17 cellular contexts compared by ENCODE assay signal in the genomic region with DNA sequence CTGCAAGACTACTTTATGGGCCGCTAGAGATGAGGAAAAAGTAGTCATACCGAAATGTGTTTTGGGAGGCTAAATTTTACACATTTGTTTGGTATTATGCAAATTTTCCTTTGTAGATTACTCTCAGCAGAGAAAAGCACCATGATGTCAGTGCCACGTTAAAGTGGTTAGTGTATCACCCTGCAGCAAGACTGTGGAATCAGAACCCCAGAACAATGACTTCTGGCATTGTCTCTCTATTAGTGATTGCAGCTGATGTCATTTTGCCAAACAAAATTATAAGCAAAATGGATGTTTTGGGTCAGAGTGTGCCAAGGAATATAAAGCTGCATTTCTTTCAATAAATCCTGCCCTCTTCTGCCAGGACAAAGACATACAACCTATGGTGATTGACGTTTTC. TPM values are rescaled to one million over a fixed set of nuclear protein-coding genes. Genes with fewer than 3 reads are reported as not detected.
DNase-seq lines count a peak whose midpoint lies in the region; ATAC-seq and TF ChIP-seq lines count a peak whose summit lies in the region.
"Had no signal": no experiment of that assay in that cellular context is flagged by ENCODE, and none has a peak within 500 bp of the region (broad histone marks: within the 10 kb centered on the region; RNA-seq: fewer than 3 reads in every experiment).

No MANE protein-coding gene starts in this region.

- no peak overlapping the region for H3K4me3 Mint-ChIP-seq in HFFc6
- H3K4me3 Mint-ChIP-seq: B cell; CD4-positive, alpha-beta T cell had no signal

- no peak overlapping the region for H3K4me3 ChIP-seq in osteoblast (ENCODE audit: insufficient read depth, low read length)
- H3K4me3 ChIP-seq in aorta (ENCODE audit: low read length in 2 of 2), result no peak overlapping the region
- H3K4me3 ChIP-seq: HAP-1 had no signal

- DNase-seq in HFFc6 (no peak), fibroblast of peridontal ligament (ENCODE audit: extremely low read depth) (peak; percentile 29), osteoblast (ENCODE audit: insufficient read length, low spot score, missing footprints) (no peak), aorta (no peak), SIG-M5 treated with dmso at 0.1 percent for 504 hours (lab: John Stamatoyannopoulos, UW; ENCODE audit: unreplicated experiment) (no peak)
- DNase-seq in activated CD4-positive, alpha-beta T cell treated with anti-CD3 and anti-CD28 coated beads for 48 hours, result no peak
- DNase-seq: C1 segment of cervical spinal cord; Calu3; CD4-positive, alpha-beta T cell; DMS 273 treated with DMSO at 0.1 percent for 48 hours; EL; IMR-90 had no signal

- H4K20me1 ChIP-seq in osteoblast (ENCODE audit: insufficient read depth, low read length), result no peaks in the 10 kb centered on the region

- H3K27me3 ChIP-seq in osteoblast (ENCODE audit: insufficient read depth, low read length), result peaks cover 28% of the 10 kb centered on the region
- no peaks in the 10 kb centered on the region for H3K27me3 ChIP-seq in aorta (ENCODE audit: control insufficient read depth in 1 of 2, insufficient read depth in 2 of 2, low read length in 1 of 2)

- H3K4me1 ChIP-seq in osteoblast (ENCODE audit: insufficient read depth, low read length) (peaks cover 2% of the 10 kb centered on the region), aorta (ENCODE audit: control insufficient read depth in 1 of 2, insufficient read depth in 2 of 2, low read length in 2 of 2) (no peaks in the 10 kb centered on the region)
- H3K4me1 ChIP-seq: HAP-1 had no signal

- H3K79me2 ChIP-seq in osteoblast (ENCODE audit: insufficient read depth, low read length), result no peaks in the 10 kb centered on the region

- TF ChIP-seq CTCF in HFFc6 (IDR thresholded peaks at IDR 0.05), result peak; percentile 20; the same call in 1 of the 2 replicates
- peak; percentile 28; the same call in 1 of the 2 replicates for TF ChIP-seq CTCF in VCaP (conservative IDR thresholded peaks at IDR 0.05)
- peak; percentile 18 for TF ChIP-seq CTCF in osteoblast (IDR thresholded peaks at IDR 0.05; ENCODE audit: extremely low read depth, low read depth, low read length)

- WGBS in aorta, 2 donors, result 34 to 38% methylated on average over 4 of the region's 4 CpGs

- peaks cover 3% of the 10 kb centered on the region for H3K4me1 Mint-ChIP-seq in HFFc6 (ENCODE audit: low read depth)
- H3K4me1 Mint-ChIP-seq: B cell had no signal

- H3K27me3 Mint-ChIP-seq in HFFc6 (ENCODE audit: insufficient read depth), result peaks cover 30% of the 10 kb centered on the region
- H3K27me3 Mint-ChIP-seq: B cell had no signal

- H3K9me3 Mint-ChIP-seq in HFFc6, result no peaks in the 10 kb centered on the region
- H3K9me3 Mint-ChIP-seq: CD4-positive, alpha-beta T cell had no signal

- intact Hi-C loops in aorta (cut with DNase I), result no loop called here

- ATAC-seq in aorta (ENCODE audit: low FRiP score) (no peak), HG02610 (IDR thresholded peaks at IDR 0.05; ENCODE audit: unreplicated experiment) (no peak)

- H3K27ac ChIP-seq in VCaP (no peak overlapping the region), osteoblast (ENCODE audit: low read depth, low read length) (no peak overlapping the region), aorta (ENCODE audit: low read depth in 1 of 2, low read length in 2 of 2) (no peak overlapping the region)

- no peak overlapping the region for H3K27ac Mint-ChIP-seq in HFFc6
- H3K27ac Mint-ChIP-seq: B cell; CD4-positive, alpha-beta T cell had no signal

- H3K9me3 ChIP-seq in osteoblast (ENCODE audit: low read depth, low read length) (no peaks in the 10 kb centered on the region), aorta (ENCODE audit: control insufficient read depth, low read length) (no peaks in the 10 kb centered on the region)
- H3K9me3 ChIP-seq: HAP-1 had no signal

- H3K36me3 ChIP-seq in osteoblast (ENCODE audit: insufficient read depth, low read length) (no peaks in the 10 kb centered on the region), aorta (ENCODE audit: control insufficient read depth in 1 of 2, insufficient read depth in 2 of 2, low read length in 1 of 2) (no peaks in the 10 kb centered on the region)
- H3K36me3 ChIP-seq: HAP-1 had no signal

- H3K4me2 ChIP-seq in osteoblast (ENCODE audit: insufficient read depth, low read length), result no peak overlapping the region

- no peaks in the 10 kb centered on the region for H3K36me3 Mint-ChIP-seq in HFFc6 (ENCODE audit: low read depth)

- no peak overlapping the region for H2AFZ ChIP-seq in osteoblast (ENCODE audit: low read length)

RNA-seq across cellular contexts. Expression of a gene that starts 53.7 kb away (rescaled TPM):
- 10 to 100 TPM in 5 of 6 experiments, 1 to 10 TPM in 1; 9.1 to 14.0 (median 13.1) TPM for total RNA-seq in HFFc6 (2021; fragmentation: NEBNext Ultra II Directional; extraction: Animal tissue kit (Norgen Biotek cat#: 25700))
- 7.6 and 9.4 TPM in 2 replicates for total RNA-seq in osteoblast
- 10 to 100 TPM; 16.4 to 20.6 TPM for total RNA-seq in aorta
- 1 to 10 TPM; 3.0 to 5.1 TPM for polyA plus RNA-seq in aorta
- total RNA-seq: Calu3, HT-29 had no signal
